ENCODE assay signal across 12 cellular contexts in the genomic region with DNA sequence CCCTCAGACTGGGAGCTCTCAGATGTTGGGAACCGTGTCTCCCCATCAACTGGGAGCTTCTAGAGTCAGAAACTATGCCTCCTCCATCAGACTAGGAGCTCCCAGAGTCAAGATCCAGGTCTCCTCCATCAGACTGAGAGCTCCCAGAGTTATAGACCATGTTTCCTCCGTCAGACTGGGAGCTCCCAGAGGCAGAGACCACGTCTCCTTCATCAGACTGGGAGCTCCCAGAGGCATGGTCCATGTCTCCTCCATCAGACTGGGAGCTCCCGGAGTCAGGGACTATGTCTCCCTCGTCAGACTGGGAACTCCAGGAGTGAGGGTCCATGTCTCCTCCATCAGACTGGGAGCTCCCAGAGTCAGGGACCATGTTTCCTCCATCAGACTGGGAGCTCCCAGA. TPM values are rescaled to one million over a fixed set of nuclear protein-coding genes. Genes with fewer than 3 reads are reported as not detected.
"Had no signal": no experiment of that assay in that cellular context is flagged by ENCODE, and none has a peak within 500 bp of the region (broad histone marks: within the 10 kb centered on the region; RNA-seq: fewer than 3 reads in every experiment).

No MANE protein-coding gene starts in this region.

- ATAC-seq: GM23338, HCT116 had no signal

- H3K36me3 ChIP-seq: HAP-1 had no signal

- DNase-seq: GM23248, GOT3, H7, H9, HCEC 1CT, HFFc6 had no signal

- H3K4me1 ChIP-seq: HAP-1 had no signal

- H3K9me3 ChIP-seq: HAP-1 had no signal

- H3K4me3 ChIP-seq: GM23248, GM23338, HAP-1 had no signal

- H2AFZ ChIP-seq: GM23248, GM23338 had no signal

- FAIRE-seq: H1, H54 had no signal

- H3K27ac ChIP-seq: GM23248 had no signal

- H3K9ac ChIP-seq: GM23248 had no signal

- H3K4me2 ChIP-seq: GM23338 had no signal

RNA-seq across cellular contexts. Expression of gene CEACAM16, which starts 10.0 kb away (rescaled TPM):
- total RNA-seq: GM23248, GM23338, H1, H4, H7, H9, HFFc6 had no signal
- polyA plus RNA-seq: GM23248, GM23338, H1 had no signal
